12 cellular contexts compared by ENCODE assay signal in the genomic region with DNA sequence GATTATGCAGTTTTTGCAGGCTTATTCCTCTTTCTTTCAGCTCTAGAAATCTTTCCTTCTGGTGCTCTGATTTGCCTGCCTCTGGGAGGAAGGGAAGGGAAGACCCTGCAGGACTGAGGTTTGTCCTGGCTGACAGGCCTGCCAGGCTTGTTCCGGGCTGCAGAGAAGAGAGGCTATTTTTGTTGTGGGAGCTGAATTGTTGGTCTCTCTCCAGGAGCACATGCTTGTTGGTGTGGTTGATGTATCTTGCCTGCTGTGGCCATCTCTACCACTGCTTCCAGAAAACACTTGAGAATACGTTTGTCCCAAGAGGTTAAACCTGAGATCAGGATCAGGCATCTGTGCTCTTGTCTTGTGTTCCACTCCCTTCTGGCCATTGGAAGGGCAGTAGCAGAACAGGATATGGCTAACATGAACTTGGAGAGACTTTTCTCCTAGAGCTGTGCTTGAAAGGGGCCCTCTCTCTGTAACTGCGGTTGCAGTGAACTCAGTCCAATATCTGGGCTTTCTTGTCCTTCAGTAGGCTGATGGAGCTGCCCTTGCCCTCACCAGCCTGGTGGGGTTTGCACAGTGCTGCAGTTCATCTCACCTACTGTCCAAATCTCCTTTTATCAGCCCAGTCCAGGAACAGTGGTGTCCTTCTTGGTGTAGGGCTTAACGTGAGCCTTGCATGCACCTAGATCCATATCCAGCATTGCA. TPM values are rescaled to one million over a fixed set of nuclear protein-coding genes. Genes with fewer than 3 reads are reported as not detected.
DNase-seq lines count a peak whose midpoint lies in the region; ATAC-seq and TF ChIP-seq lines count a peak whose summit lies in the region.
"Had no signal": no experiment of that assay in that cellular context is flagged by ENCODE, and none has a peak within 500 bp of the region (broad histone marks: within the 10 kb centered on the region; RNA-seq: fewer than 3 reads in every experiment).

No MANE protein-coding gene starts in this region.

- no peak overlapping the region for H2BK15ac ChIP-seq in mesendoderm (replicated peaks; ENCODE audit: low read depth)

- H3K9me3 Mint-ChIP-seq in neural crest cell, result no peaks in the 10 kb centered on the region
- no peaks in the 10 kb centered on the region for H3K9me3 Mint-ChIP-seq in T-helper 2 cell treated with Interferon-gamma antibody and Interleukin-4, amounts not matched to agents 5 μg/mL and 100 μg/mL, for 36 hours
- no peaks in the 10 kb centered on the region for H3K9me3 Mint-ChIP-seq in natural killer cell treated with Interleukin-12 subunit alpha and Interleukin-12 subunit beta and Interleukin-15 and Interleukin-18, amount 100 ng/mL, for 72 hours

- no peaks in the 10 kb centered on the region for H3K27me3 Mint-ChIP-seq in neural crest cell (ENCODE audit: low read depth)
- no peaks in the 10 kb centered on the region for H3K27me3 Mint-ChIP-seq in T-helper 2 cell treated with Interferon-gamma antibody and Interleukin-4, amounts not matched to agents 5 μg/mL and 100 μg/mL, for 36 hours (ENCODE audit: low read depth)
- no peaks in the 10 kb centered on the region for H3K27me3 Mint-ChIP-seq in natural killer cell treated with Interleukin-12 subunit alpha and Interleukin-12 subunit beta and Interleukin-15 and Interleukin-18, amount 100 ng/mL, for 72 hours

- H3K27ac ChIP-seq in SJCRH30 (no peak overlapping the region), mesendoderm (ENCODE audit: low read depth, low read length) (no peak overlapping the region)

- H3K27me3 ChIP-seq in SJCRH30 (no peaks in the 10 kb centered on the region), mesendoderm (ENCODE audit: insufficient read depth, low read length, poor library complexity) (no peaks in the 10 kb centered on the region)

- no peak overlapping the region for H3K18ac ChIP-seq in mesendoderm (ENCODE audit: low read length)

- H3K4me2 ChIP-seq in mesendoderm (ENCODE audit: low read length), result no peak overlapping the region

- H3K9ac ChIP-seq in mesendoderm (ENCODE audit: low read length), result no peak overlapping the region

- no peak overlapping the region for H3K4ac ChIP-seq in mesendoderm (ENCODE audit: low read depth, low read length)

- no peak overlapping the region for H3K56ac ChIP-seq in mesendoderm (ENCODE audit: low read length)

- TF ChIP-seq CTCF in AG09309 (IDR thresholded peaks at IDR 0.05; ENCODE audit: control insufficient read depth, insufficient read depth, low read depth, low read length, missing control alignments) (no peak), fibroblast of pulmonary artery (IDR thresholded peaks at IDR 0.05; ENCODE audit: low read length, missing control alignments) (no peak), neural crest cell (conservative IDR thresholded peaks at IDR 0.05) (no peak), GM10248 (IDR thresholded peaks at IDR 0.05; ENCODE audit: control extremely low read depth, extremely low read depth, low read depth, missing control alignments) (no peak)

- DNase-seq in AG09309 (ENCODE audit: low read depth), result peak; percentile 7
- peak; percentile 52 to 70 for DNase-seq in SJCRH30
- peak; percentile 71 for DNase-seq in fibroblast of pulmonary artery (ENCODE audit: low read depth)
- DNase-seq in neural crest cell (ENCODE audit: low read depth, low spot score), result no peak
- no peak for DNase-seq in GM10248 (ENCODE audit: extremely low spot score)
- DNase-seq in T-helper 2 cell treated with Interferon-gamma antibody and Interleukin-4, amounts not matched to agents 5 μg/mL and 100 μg/mL, for 36 hours (ENCODE audit: low spot score), result no peak
- no peak for DNase-seq in mesendoderm
- no peak for DNase-seq in natural killer cell treated with Interleukin-12 subunit alpha and Interleukin-12 subunit beta and Interleukin-15 and Interleukin-18, amount 100 ng/mL, for 72 hours (ENCODE audit: low spot score)
- DNase-seq: activated CD4-positive, alpha-beta T cell treated with anti-CD3 and anti-CD28 coated beads, Interleukin-2, amount 50 U/mL, for 48 hours; Calu3; stimulated activated CD4-positive, alpha-beta T cell treated with anti-CD3 and anti-CD28 coated beads, Interleukin-4, amount 100 ng/mL, for 24 hours had no signal

- ATAC-seq in natural killer cell treated with Interleukin-12 subunit alpha and Interleukin-12 subunit beta and Interleukin-15 and Interleukin-18, amount 100 ng/mL, for 72 hours, result no peak

- H3K4me3 ChIP-seq in AG09309 (ENCODE audit: control insufficient read depth, low read depth, low read length) (no peak overlapping the region), SJCRH30 (no peak overlapping the region), fibroblast of pulmonary artery (replicated peaks; ENCODE audit: low read depth, low read length) (no peak overlapping the region), mesendoderm (ENCODE audit: low read length) (no peak overlapping the region)

- no peak overlapping the region for H4K8ac ChIP-seq in mesendoderm (ENCODE audit: low read depth, low read length)

- no peak overlapping the region for H2AK5ac ChIP-seq in mesendoderm (ENCODE audit: low read length)

- no peaks in the 10 kb centered on the region for H3K79me2 ChIP-seq in mesendoderm (ENCODE audit: control insufficient read depth, insufficient read depth, low read length)

- H3K36me3 Mint-ChIP-seq in neural crest cell (ENCODE audit: low read depth), result peaks cover 5% of the 10 kb centered on the region
- H3K36me3 Mint-ChIP-seq in T-helper 2 cell treated with Interferon-gamma antibody and Interleukin-4, amounts not matched to agents 5 μg/mL and 100 μg/mL, for 36 hours (ENCODE audit: low read depth), result peaks cover 6% of the 10 kb centered on the region
- no peaks in the 10 kb centered on the region for H3K36me3 Mint-ChIP-seq in natural killer cell treated with Interleukin-12 subunit alpha and Interleukin-12 subunit beta and Interleukin-15 and Interleukin-18, amount 100 ng/mL, for 72 hours

- H3K9me3 ChIP-seq in SJCRH30 (replicated peaks), result no peaks in the 10 kb centered on the region

- no peaks in the 10 kb centered on the region for H3K4me1 Mint-ChIP-seq in neural crest cell
- H3K4me1 Mint-ChIP-seq in T-helper 2 cell treated with Interferon-gamma antibody and Interleukin-4, amounts not matched to agents 5 μg/mL and 100 μg/mL, for 36 hours (ENCODE audit: low read depth), result no peaks in the 10 kb centered on the region
- H3K4me1 Mint-ChIP-seq in natural killer cell treated with Interleukin-12 subunit alpha and Interleukin-12 subunit beta and Interleukin-15 and Interleukin-18, amount 100 ng/mL, for 72 hours (ENCODE audit: low read depth in 2 of 2), result peaks cover 5 to 17% of the 10 kb centered on the region in 2 donors

- H3K23ac ChIP-seq in mesendoderm (ENCODE audit: low read length), result no peak overlapping the region

- H2BK120ac ChIP-seq in mesendoderm (ENCODE audit: low read depth, low read length), result no peak overlapping the region

- peaks cover 29% of the 10 kb centered on the region for H3K36me3 ChIP-seq in SJCRH30
- peaks cover 2% of the 10 kb centered on the region for H3K36me3 ChIP-seq in mesendoderm (ENCODE audit: control insufficient read depth, insufficient read depth, low read length)

- POLR2A ChIA-PET in GM10248 (lab: Yijun Ruan, JAX), result interaction anchor here (0.7 kb wide), 1 partner anchor 18 kb away, joined by 3 read pairs; no protein-coding TSS in a partner anchor

- H3K4me1 ChIP-seq in SJCRH30 (peaks cover 9% of the 10 kb centered on the region), mesendoderm (ENCODE audit: control insufficient read depth, low read depth, low read length) (no peaks in the 10 kb centered on the region)

- H2BK5ac ChIP-seq in mesendoderm (ENCODE audit: low read length), result no peak overlapping the region

- H3K4me3 Mint-ChIP-seq in neural crest cell, result no peak overlapping the region
- no peak overlapping the region for H3K4me3 Mint-ChIP-seq in T-helper 2 cell treated with Interferon-gamma antibody and Interleukin-4, amounts not matched to agents 5 μg/mL and 100 μg/mL, for 36 hours
- H3K4me3 Mint-ChIP-seq in natural killer cell treated with Interleukin-12 subunit alpha and Interleukin-12 subunit beta and Interleukin-15 and Interleukin-18, amount 100 ng/mL, for 72 hours, result no peak overlapping the region

- H3K79me1 ChIP-seq in mesendoderm (ENCODE audit: low read length), result peaks cover 7% of the 10 kb centered on the region

- CTCF ChIA-PET in GM10248 (lab: Yijun Ruan, JAX), result no interaction called here

- H4K5ac ChIP-seq in mesendoderm (ENCODE audit: low read length), result no peak overlapping the region

- WGBS in mesendoderm (ENCODE audit: extremely low coverage, insufficient coverage, low lambda C conversion rate), result no CpG with 5 or more reads among the region's 4 CpGs

- peak overlapping the region; percentile 35 for H3K27ac Mint-ChIP-seq in neural crest cell (ENCODE audit: unreplicated experiment)
- no peak overlapping the region for H3K27ac Mint-ChIP-seq in T-helper 2 cell treated with Interferon-gamma antibody and Interleukin-4, amounts not matched to agents 5 μg/mL and 100 μg/mL, for 36 hours
- no peak overlapping the region for H3K27ac Mint-ChIP-seq in natural killer cell treated with Interleukin-12 subunit alpha and Interleukin-12 subunit beta and Interleukin-15 and Interleukin-18, amount 100 ng/mL, for 72 hours

RNA-seq across cellular contexts. Expression of gene SLC25A34, which starts 21.5 kb away (rescaled TPM):
- 2.8 and 3.5 TPM in 2 replicates for total RNA-seq in SJCRH30 (2014; rRNA removed; shearing (Covaris generic))
- 2.9 and 3.3 TPM in 2 replicates for total RNA-seq in neural crest cell
- 0.76 TPM for polyA plus RNA-seq in mesendoderm (2013, experiment 1 of 2)
- polyA plus RNA-seq in mesendoderm (2013, experiment 2 of 2), result 0.31 TPM
- total RNA-seq in natural killer cell treated with Interleukin-12 subunit alpha and Interleukin-12 subunit beta and Interleukin-15 and Interleukin-18, amount 100 ng/mL, for 72 hours, result 1 to 10 TPM in 1 of 2 donors, under 1 TPM in 1; 0.88 to 1.9 TPM

RNA-seq across cellular contexts. Expression of gene TMEM82, which starts 27.7 kb away (rescaled TPM):
- total RNA-seq in SJCRH30 (2014; rRNA removed; shearing (Covaris generic)), result not detected in 2 replicates
- not detected in 2 replicates for total RNA-seq in neural crest cell
- polyA plus RNA-seq in mesendoderm (2013, experiment 1 of 2), result 0.20 TPM
- 0.14 TPM for polyA plus RNA-seq in mesendoderm (2013, experiment 2 of 2)
- total RNA-seq in natural killer cell treated with Interleukin-12 subunit alpha and Interleukin-12 subunit beta and Interleukin-15 and Interleukin-18, amount 100 ng/mL, for 72 hours, result not detected
- total RNA-seq: Calu3, mononuclear cell had no signal

RNA-seq across cellular contexts. Expression of gene PLEKHM2, which starts 30.5 kb away (rescaled TPM):
- 33.6 and 36.2 TPM in 2 replicates for total RNA-seq in SJCRH30 (2014; rRNA removed; shearing (Covaris generic))
- 61.2 and 64.5 TPM in 2 replicates for total RNA-seq in neural crest cell
- 39.7 TPM for polyA plus RNA-seq in mesendoderm (2013, experiment 1 of 2)
- polyA plus RNA-seq in mesendoderm (2013, experiment 2 of 2), result 38.3 TPM
- 10 to 100 TPM; 48.0 to 65.1 TPM for total RNA-seq in natural killer cell treated with Interleukin-12 subunit alpha and Interleukin-12 subunit beta and Interleukin-15 and Interleukin-18, amount 100 ng/mL, for 72 hours

RNA-seq across cellular contexts. Expression of gene FBLIM1, which starts 44.0 kb away (rescaled TPM):
- 6.7 and 9.0 TPM in 2 replicates for total RNA-seq in SJCRH30 (2014; rRNA removed; shearing (Covaris generic))
- total RNA-seq in neural crest cell, result 6.2 and 7.9 TPM in 2 replicates
- 54.2 TPM for polyA plus RNA-seq in mesendoderm (2013, experiment 1 of 2)
- 56.7 TPM for polyA plus RNA-seq in mesendoderm (2013, experiment 2 of 2)
- not detected for total RNA-seq in natural killer cell treated with Interleukin-12 subunit alpha and Interleukin-12 subunit beta and Interleukin-15 and Interleukin-18, amount 100 ng/mL, for 72 hours
- total RNA-seq: mononuclear cell had no signal

Comparison
In these comparisons a context has a peak if more than half of its experiments do, and no peak if none do; other contexts are left out.
1. DNase-seq: peak in AG09309 (single experiment), SJCRH30 (2 of 2) and fibroblast of pulmonary artery (single experiment); none in neural crest cell (single experiment), GM10248 (single experiment), T-helper 2 cell treated with Interferon-gamma antibody and Interleukin-4, amounts not matched to agents 5 μg/mL and 100 μg/mL, for 36 hours (single experiment), mesendoderm (single experiment) and natural killer cell treated with Interleukin-12 subunit alpha and Interleukin-12 subunit beta and Interleukin-15 and Interleukin-18, amount 100 ng/mL, for 72 hours (single experiment).